In the genomic region with DNA sequence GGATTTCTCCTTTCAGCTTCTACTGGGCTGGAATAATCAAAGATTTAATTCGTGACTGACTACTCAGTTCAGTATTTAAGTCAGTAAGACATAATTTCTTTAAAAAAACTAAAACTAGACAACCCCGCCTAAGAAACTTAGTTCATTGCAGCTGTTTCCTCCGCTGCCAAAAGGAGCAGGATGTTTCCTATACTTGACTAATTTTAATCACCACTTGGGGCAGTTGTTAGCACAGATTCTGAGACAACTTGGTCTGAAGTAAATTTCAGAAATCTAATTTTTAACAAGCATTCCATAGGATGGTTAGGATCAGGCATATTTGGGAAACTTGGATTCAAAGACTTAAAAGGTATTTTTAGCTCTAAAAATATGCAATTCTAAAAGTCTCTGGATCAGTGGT, we compare ENCODE assay signal across 2 cellular contexts.
TF ChIP-seq lines count a peak whose summit lies in the region.

No MANE protein-coding gene starts in this region.

TF ChIP-seq in HCT116, 20 proteins besides CTCF, POLR2A, EP300 and RAD21:
- TF ChIP-seq FOSL1 (IDR thresholded peaks at IDR 0.05; ENCODE audit: low read depth) (no peak), JUND (IDR thresholded peaks at IDR 0.05) (no peak), TCF7L2 (IDR thresholded peaks at IDR 0.05; ENCODE audit: borderline replicate concordance, extremely low read depth, insufficient read depth, insufficient read length) (no peak), ZBTB33 (IDR thresholded peaks at IDR 0.05; ENCODE audit: extremely low read depth, insufficient replicate concordance, low read length) (no peak), SP1 (IDR thresholded peaks at IDR 0.05; ENCODE audit: low read depth) (no peak), ELF1 (IDR thresholded peaks at IDR 0.05; ENCODE audit: borderline replicate concordance, low read depth) (no peak), SIN3A (IDR thresholded peaks at IDR 0.05; ENCODE audit: low read depth) (no peak), EZH2 (IDR thresholded peaks at IDR 0.05) (no peak), YY1 (IDR thresholded peaks at IDR 0.05; ENCODE audit: extremely low read depth, insufficient replicate concordance, low read depth, low read length) (no peak), SRF (IDR thresholded peaks at IDR 0.05; ENCODE audit: low read depth) (no peak), POLR2AphosphoS5 (IDR thresholded peaks at IDR 0.05; ENCODE audit: low read depth, low read length) (no peak), ATF3 (IDR thresholded peaks at IDR 0.05) (no peak)

TF ChIP-seq in K562, 482 proteins besides CTCF, POLR2A, EP300 and RAD21:
- TF ChIP-seq PTRF (tag; IDR thresholded peaks at IDR 0.05) (no peak), ILF3 (IDR thresholded peaks at IDR 0.05; ENCODE audit: borderline replicate concordance) (no peak), PHF8 (IDR thresholded peaks at IDR 0.05; ENCODE audit: borderline replicate concordance, low read length) (no peak), ZC3H4 (CRISPR knock-in tag; IDR thresholded peaks at IDR 0.05; ENCODE audit: borderline replicate concordance) (no peak), FOSL1 (tag; conservative IDR thresholded peaks at IDR 0.05) (no peak), LCOR (CRISPR knock-in tag; IDR thresholded peaks at IDR 0.05) (no peak), ZNF511 (CRISPR knock-in tag; IDR thresholded peaks at IDR 0.05) (no peak), ZNF280B (CRISPR knock-in tag; IDR thresholded peaks at IDR 0.05) (no peak), NR1H2 (CRISPR knock-in tag; IDR thresholded peaks at IDR 0.05) (no peak), PPARD (CRISPR knock-in tag; IDR thresholded peaks at IDR 0.05) (no peak), ZNF232 (CRISPR knock-in tag; IDR thresholded peaks at IDR 0.05) (no peak), ATF6 (CRISPR knock-in tag; IDR thresholded peaks at IDR 0.05) (no peak), NUFIP1 (IDR thresholded peaks at IDR 0.05; ENCODE audit: partially characterized antibody) (no peak)
